ENCODE assay signal across 8 cellular contexts in genomic region chr19:1040476-1041271, GRCh38. TPM values are rescaled to one million over a fixed set of nuclear protein-coding genes. Genes with fewer than 3 reads are reported as not detected.
DNase-seq lines count a peak whose midpoint lies in the region; ATAC-seq and TF ChIP-seq lines count a peak whose summit lies in the region.

No MANE protein-coding gene starts in this region.

- peaks cover 50 to 53% (median 51%) of the 10 kb centered on the region in 3 donors for H3K4me1 Mint-ChIP-seq in T-cell

- H3K9ac ChIP-seq in adipocyte (ENCODE audit: low read length), result peak overlapping the region; percentile 77

- peak; percentile 78 for DNase-seq in DMS79 treated with DMSO at 0.1 percent for 48 hours (lab: John Stamatoyannopoulos, UW)
- peak; percentile 67 for DNase-seq in NCI-H1417 treated with DMSO at 0.1 percent for 48 hours (lab: John Stamatoyannopoulos, UW)
- peak; percentile 76 to 94 (median 88) for DNase-seq in T-cell
- peak; percentile 92 for DNase-seq in adipocyte (ENCODE audit: low read depth)
- DNase-seq in heart left ventricle, result peak; percentile 90 to 95 (median 94)
- peak; percentile 86 for DNase-seq in pons (ENCODE audit: low spot score)
- peak; percentile 57 to 80 for DNase-seq in tibial nerve (ENCODE audit: low spot score in 2 of 2)

- TF ChIP-seq POLR2A in heart left ventricle (IDR thresholded peaks at IDR 0.05), result no peak
- TF ChIP-seq POLR2A in tibial nerve (IDR thresholded peaks at IDR 0.05), result no peak

- TF ChIP-seq CTCF in heart left ventricle (IDR thresholded peaks at IDR 0.05) (no peak), tibial nerve (IDR thresholded peaks at IDR 0.05) (no peak)

- H3K36me3 ChIP-seq in adipocyte (ENCODE audit: control insufficient read depth, insufficient read depth, low read length, severe bottlenecking) (peaks cover 24% of the 10 kb centered on the region), heart left ventricle (peaks cover 0 to 26% (median 16%) of the 10 kb centered on the region in 9 donors), tibial nerve (peaks cover 0 to 22% (median 0%) of the 10 kb centered on the region in 3 donors)

- H3K27ac Mint-ChIP-seq in T-cell, result peak overlapping the region; percentile 94 to 95

- intact Hi-C loops in heart left ventricle (cut with DNase I), result loop anchor here in 2 of 10 donors (5.0 kb wide), 2 partner anchors 52 to 57 kb away; partner anchors contain the start of gene POLR2E (in 1 of the 2)

- H3K27me3 ChIP-seq in adipocyte (replicated peaks; ENCODE audit: control insufficient read depth, insufficient read depth, low read length) (no peaks in the 10 kb centered on the region), heart left ventricle (no peaks in the 10 kb centered on the region), tibial nerve (peaks cover 0 to 25% of the 10 kb centered on the region in 2 donors)

- H3K27me3 Mint-ChIP-seq in T-cell, result no peaks in the 10 kb centered on the region

- WGBS in heart left ventricle, 4 donors, result 2 to 5% (median 3%) methylated on average over 16 to 27 of the region's 27 CpGs
- WGBS in tibial nerve, 2 donors, result 3 to 6% methylated on average over 16 to 23 of the region's 27 CpGs

- H3K36me3 Mint-ChIP-seq in T-cell, result peaks cover 15% of the 10 kb centered on the region

- H3K4me3 ChIP-seq in adipocyte (ENCODE audit: low read length) (peak overlapping the region; percentile 85), heart left ventricle (peak overlapping the region; percentile 25 to 82 (median 62)), tibial nerve (peak overlapping the region; percentile 28 to 59 (median 55))

- H3K4me3 Mint-ChIP-seq in T-cell, result peak overlapping the region; percentile 93 to 98 (median 94)

- H3K27ac ChIP-seq in heart left ventricle (peak overlapping the region in 7 of 12 donors; percentile 21 to 75 (median 47)), tibial nerve (peak overlapping the region in 3 of 4 donors; percentile 39 to 70 (median 40))

- ATAC-seq in HG02571 (IDR thresholded peaks at IDR 0.05; ENCODE audit: unreplicated experiment) (peak; percentile 44), T-cell (replicated peaks in 1 of 4) (peak; percentile 58 to 64 (median 61)), heart left ventricle (peak; percentile 68 to 78 (median 72))

- CTCF ChIA-PET in T-cell (lab: Charles Lee), result interaction anchor here (0.6 to 1.1 kb wide), 6 partner anchors 10 to 223 kb away, joined by 3 to 5 read pairs (median 4); no protein-coding TSS in a partner anchor

- H3K9me3 ChIP-seq in adipocyte (ENCODE audit: control insufficient read depth, low read length), result no peaks in the 10 kb centered on the region
- no peaks in the 10 kb centered on the region for H3K9me3 ChIP-seq in heart left ventricle
- H3K9me3 ChIP-seq in tibial nerve, result no peaks in the 10 kb centered on the region

- no peak for TF ChIP-seq EP300 in tibial nerve (IDR thresholded peaks at IDR 0.05)

- H3K4me1 ChIP-seq in adipocyte (ENCODE audit: control insufficient read depth, insufficient read depth, low read length), result peaks cover 35% of the 10 kb centered on the region
- H3K4me1 ChIP-seq in heart left ventricle, result peaks cover 3 to 53% (median 22%) of the 10 kb centered on the region in 12 donors
- H3K4me1 ChIP-seq in tibial nerve, result peaks cover 0 to 55% (median 25%) of the 10 kb centered on the region in 4 donors

- H3K9me3 Mint-ChIP-seq in T-cell, result no peaks in the 10 kb centered on the region

- POLR2A ChIA-PET in T-cell (lab: Charles Lee), result interaction anchor here (0.5 to 1.0 kb wide), 3 partner anchors 18 to 414 kb away, joined by 3 to 8 read pairs (median 6); no protein-coding TSS in a partner anchor

RNA-seq across cellular contexts. Expression of gene ABCA7, which starts 0.8 kb away (rescaled TPM):
- total RNA-seq in T-cell (100 to 1,000 TPM; 166 to 217 (median 178) TPM), heart left ventricle (10 to 100 TPM in 4 of 9 donors, 1 to 10 TPM in 5; 5.9 to 12.4 (median 9.2) TPM), tibial nerve (10 to 100 TPM in 3 of 4 donors, 1 to 10 TPM in 1; 9.6 to 25.8 (median 13.7) TPM)
- polyA plus RNA-seq in heart left ventricle, result 1 to 10 TPM; 2.9 to 8.8 TPM

RNA-seq across cellular contexts. Expression of gene CNN2, which starts 14.3 kb away (rescaled TPM):
- 100 to 1,000 TPM; 239 to 385 (median 314) TPM for total RNA-seq in T-cell
- total RNA-seq in heart left ventricle, result 10 to 100 TPM; 26.2 to 98.5 (median 61.6) TPM
- polyA plus RNA-seq in heart left ventricle, result 10 to 100 TPM; 43.8 to 45.3 TPM
- 100 to 1,000 TPM in 1 of 4 donors, 10 to 100 TPM in 3; 69.9 to 122 (median 79.4) TPM for total RNA-seq in tibial nerve

RNA-seq across cellular contexts. Expression of gene RNU6-2, which starts 19.4 kb away (rescaled TPM):
- total RNA-seq in T-cell (not detected), heart left ventricle (not detected), tibial nerve (not detected)
- not detected for polyA plus RNA-seq in heart left ventricle

RNA-seq across cellular contexts. Expression of gene TMEM259, which starts 19.8 kb away (rescaled TPM):
- 100 to 1,000 TPM; 319 to 423 (median 372) TPM for total RNA-seq in T-cell
- 100 to 1,000 TPM in 7 of 9 donors, 10 to 100 TPM in 2; 95.1 to 189 (median 112) TPM for total RNA-seq in heart left ventricle
- 100 to 1,000 TPM; 131 to 148 TPM for polyA plus RNA-seq in heart left ventricle
- total RNA-seq in tibial nerve, result 100 to 1,000 TPM; 229 to 459 (median 325) TPM

RNA-seq across cellular contexts. Expression of gene ARHGAP45, which starts 26.3 kb away (rescaled TPM):
- 1,000 to 10,000 TPM in 3 of 5 donors, 100 to 1,000 TPM in 2; 729 to 1,130 (median 1,073) TPM for total RNA-seq in T-cell
- 10 to 100 TPM in 3 of 9 donors, 1 to 10 TPM in 6; 1.6 to 38.2 (median 5.1) TPM for total RNA-seq in heart left ventricle
- polyA plus RNA-seq in heart left ventricle, result 1 to 10 TPM; 4.1 to 4.7 TPM
- total RNA-seq in tibial nerve, result 10 to 100 TPM; 28.4 to 66.9 (median 38.6) TPM

Comparison
In these comparisons a context has a peak if more than half of its experiments do, and no peak if none do; other contexts are left out.
1. Peak in every context shown above with its lines: DNase-seq, ATAC-seq, H3K4me3 ChIP-seq and H3K27ac ChIP-seq.
2. RNA of gene ABCA7, which starts 0.8 kb away (total RNA-seq): 166 to 217 TPM in T-cell; 9.6 to 25.8 TPM in tibial nerve and 5.9 to 12.4 TPM in heart left ventricle; every median in the first group is over 4 times any median in the second.